ENCODE assay signal across 1 cellular context in genomic region chr2:11004206-11004605, GRCh38.
TF ChIP-seq lines count a peak whose summit lies in the region.

No MANE protein-coding gene starts in this region.

TF ChIP-seq in SK-N-SH, 30 proteins besides CTCF, POLR2A, EP300 and RAD21 (continued from another document):
- TF ChIP-seq IRF3 (IDR thresholded peaks at IDR 0.05; ENCODE audit: low read depth, low read length) (no peak), FOSL2 (IDR thresholded peaks at IDR 0.05; ENCODE audit: borderline replicate concordance, low read depth) (peak; percentile 67), SMC3 (IDR thresholded peaks at IDR 0.05; ENCODE audit: low read depth, low read length) (no peak)
TF ChIP-seq in SK-N-SH: peak in this region for 3.
